Comparison of ENCODE assay signal across 15 cellular contexts in the genomic region with DNA sequence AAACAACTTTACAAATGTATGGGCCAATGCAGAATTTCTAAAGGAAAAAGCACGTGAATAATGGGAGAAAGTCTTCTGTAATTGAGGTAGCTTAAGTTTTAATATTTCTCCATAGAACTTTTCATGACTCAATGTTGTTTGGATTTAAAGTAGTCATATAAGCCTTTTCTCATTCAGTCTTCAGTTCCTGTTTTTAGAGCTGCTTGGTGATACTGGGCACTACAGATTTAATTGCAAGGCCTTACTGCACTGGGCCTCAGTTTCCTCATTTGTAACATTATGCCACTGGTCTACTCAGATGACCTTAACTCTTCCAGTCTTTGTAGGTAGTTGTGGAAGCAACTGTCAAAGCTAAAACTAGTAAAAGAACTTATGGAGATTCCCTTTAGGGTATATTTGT.
DNase-seq lines count a peak whose midpoint lies in the region; ATAC-seq and TF ChIP-seq lines count a peak whose summit lies in the region.
"Had no signal": no experiment of that assay in that cellular context is flagged by ENCODE, and none has a peak within 500 bp of the region (broad histone marks: within the 10 kb centered on the region; RNA-seq: fewer than 3 reads in every experiment).

No MANE protein-coding gene starts in this region.

- no peak overlapping the region for H3K4me3 ChIP-seq in brain microvascular endothelial cell (ENCODE audit: low read depth, low read length)

- no peaks in the 10 kb centered on the region for H3K27me3 ChIP-seq in brain microvascular endothelial cell (replicated peaks)

- H3K27ac Mint-ChIP-seq in activated naive CD8-positive, alpha-beta T cell treated with anti-CD3 and anti-CD28 coated beads for 36 hours = peak overlapping the region; percentile 31
- H3K27ac Mint-ChIP-seq in activated naive CD8-positive, alpha-beta T cell treated with anti-CD3 and anti-CD28 coated beads, Interleukin-2, amount 50 U/mL, for 24 hours = no peak overlapping the region
- H3K27ac Mint-ChIP-seq in activated CD8-positive, alpha-beta T cell treated with anti-CD3 and anti-CD28 coated beads, Interleukin-2, amount 10 ng/mL, durations not matched to agents 7 days and 5 days = no peak overlapping the region
- H3K27ac Mint-ChIP-seq: B cell; CD4-positive, alpha-beta T cell; IgD-negative memory B cell had no signal

- no peak for ATAC-seq in activated naive CD8-positive, alpha-beta T cell treated with anti-CD3 and anti-CD28 coated beads, Interleukin-2, amount 50 U/mL, for 24 hours
- ATAC-seq in activated CD8-positive, alpha-beta T cell treated with anti-CD3 and anti-CD28 coated beads, Interleukin-2, amount 10 ng/mL, durations not matched to agents 7 days and 5 days = no peak

- CTCF ChIA-PET in activated CD8-positive, alpha-beta T cell treated with anti-CD3 and anti-CD28 coated beads, Interleukin-2, amount 10 ng/mL, durations not matched to agents 7 days and 5 days (lab: Charles Lee) = no interaction called here

- peaks cover 30% of the 10 kb centered on the region for H3K36me3 ChIP-seq in brain microvascular endothelial cell (replicated peaks)

- H3K9me3 Mint-ChIP-seq in activated naive CD8-positive, alpha-beta T cell treated with anti-CD3 and anti-CD28 coated beads for 36 hours = no peaks in the 10 kb centered on the region
- H3K9me3 Mint-ChIP-seq in activated naive CD8-positive, alpha-beta T cell treated with anti-CD3 and anti-CD28 coated beads, Interleukin-2, amount 50 U/mL, for 24 hours = no peaks in the 10 kb centered on the region
- H3K9me3 Mint-ChIP-seq in activated CD8-positive, alpha-beta T cell treated with anti-CD3 and anti-CD28 coated beads, Interleukin-2, amount 10 ng/mL, durations not matched to agents 7 days and 5 days (ENCODE audit: insufficient read depth) = no peaks in the 10 kb centered on the region
- H3K9me3 Mint-ChIP-seq: CD4-positive, alpha-beta T cell; IgD-negative memory B cell had no signal

- H3K27me3 Mint-ChIP-seq in activated naive CD8-positive, alpha-beta T cell treated with anti-CD3 and anti-CD28 coated beads for 36 hours = no peaks in the 10 kb centered on the region
- H3K27me3 Mint-ChIP-seq in activated naive CD8-positive, alpha-beta T cell treated with anti-CD3 and anti-CD28 coated beads, Interleukin-2, amount 50 U/mL, for 24 hours = no peaks in the 10 kb centered on the region
- no peaks in the 10 kb centered on the region for H3K27me3 Mint-ChIP-seq in activated CD8-positive, alpha-beta T cell treated with anti-CD3 and anti-CD28 coated beads, Interleukin-2, amount 10 ng/mL, durations not matched to agents 7 days and 5 days (ENCODE audit: low read depth)
- H3K27me3 Mint-ChIP-seq: B cell; CD4-positive, alpha-beta T cell; IgD-negative memory B cell had no signal

- H3K4me1 Mint-ChIP-seq in activated naive CD8-positive, alpha-beta T cell treated with anti-CD3 and anti-CD28 coated beads for 36 hours = peaks cover 9% of the 10 kb centered on the region
- peaks cover 3% of the 10 kb centered on the region for H3K4me1 Mint-ChIP-seq in activated naive CD8-positive, alpha-beta T cell treated with anti-CD3 and anti-CD28 coated beads, Interleukin-2, amount 50 U/mL, for 24 hours
- H3K4me1 Mint-ChIP-seq in activated CD8-positive, alpha-beta T cell treated with anti-CD3 and anti-CD28 coated beads, Interleukin-2, amount 10 ng/mL, durations not matched to agents 7 days and 5 days (ENCODE audit: low read depth) = peaks cover 10% of the 10 kb centered on the region
- H3K4me1 Mint-ChIP-seq: B cell, IgD-negative memory B cell had no signal

- no peak for TF ChIP-seq CTCF in brain microvascular endothelial cell (IDR thresholded peaks at IDR 0.05; ENCODE audit: low read depth, low read length, missing control alignments)

- H3K4me3 Mint-ChIP-seq in activated naive CD8-positive, alpha-beta T cell treated with anti-CD3 and anti-CD28 coated beads for 36 hours = no peak overlapping the region
- no peak overlapping the region for H3K4me3 Mint-ChIP-seq in activated naive CD8-positive, alpha-beta T cell treated with anti-CD3 and anti-CD28 coated beads, Interleukin-2, amount 50 U/mL, for 24 hours
- H3K4me3 Mint-ChIP-seq in activated CD8-positive, alpha-beta T cell treated with anti-CD3 and anti-CD28 coated beads, Interleukin-2, amount 10 ng/mL, durations not matched to agents 7 days and 5 days = no peak overlapping the region
- H3K4me3 Mint-ChIP-seq: B cell; CD4-positive, alpha-beta T cell; IgD-negative memory B cell had no signal

- peaks cover 20% of the 10 kb centered on the region for H3K36me3 Mint-ChIP-seq in activated naive CD8-positive, alpha-beta T cell treated with anti-CD3 and anti-CD28 coated beads for 36 hours
- peaks cover 17% of the 10 kb centered on the region for H3K36me3 Mint-ChIP-seq in activated naive CD8-positive, alpha-beta T cell treated with anti-CD3 and anti-CD28 coated beads, Interleukin-2, amount 50 U/mL, for 24 hours (ENCODE audit: low read depth)
- H3K36me3 Mint-ChIP-seq in activated CD8-positive, alpha-beta T cell treated with anti-CD3 and anti-CD28 coated beads, Interleukin-2, amount 10 ng/mL, durations not matched to agents 7 days and 5 days (ENCODE audit: low read depth) = peaks cover 11% of the 10 kb centered on the region

- POLR2A ChIA-PET in activated CD8-positive, alpha-beta T cell treated with anti-CD3 and anti-CD28 coated beads, Interleukin-2, amount 10 ng/mL, durations not matched to agents 7 days and 5 days (lab: Charles Lee) = no interaction called here

- H3K27ac ChIP-seq in brain microvascular endothelial cell = no peak overlapping the region

- DNase-seq in activated naive CD8-positive, alpha-beta T cell treated with anti-CD3 and anti-CD28 coated beads for 36 hours = no peak
- no peak for DNase-seq in activated naive CD8-positive, alpha-beta T cell treated with anti-CD3 and anti-CD28 coated beads, Interleukin-2, amount 50 U/mL, for 24 hours
- DNase-seq in MV-4-11 (lab: John Stamatoyannopoulos, UW) = peak; percentile 24
- peak; percentile 12 for DNase-seq in iris pigment epithelial cell (ENCODE audit: low read depth)
- DNase-seq in stimulated activated CD4-positive, alpha-beta T cell treated with anti-CD3 and anti-CD28 coated beads, Interleukin-12 subunit alpha, Interleukin-12 subunit beta, amount 100 ng/mL, for 4 hours = no peak
- DNase-seq in activated CD8-positive, alpha-beta T cell treated with anti-CD3 and anti-CD28 coated beads, Interleukin-2, amount 10 ng/mL, durations not matched to agents 7 days and 5 days = no peak
- no peak for DNase-seq in Kasumi-1 (lab: John Stamatoyannopoulos, UW)
- no peak for DNase-seq in brain microvascular endothelial cell
- DNase-seq: 8988T; C1 segment of cervical spinal cord; Calu3; CD4-positive, alpha-beta T cell; DMS 273 treated with DMSO at 0.1 percent for 48 hours had no signal

- in situ Hi-C loops in brain microvascular endothelial cell (cut with HindIII; ENCODE audit: low pct_ligation_motif_present, low sequenced_read_pairs) = no loop called here

Comparison
In these comparisons a context has a peak if more than half of its experiments do, and no peak if none do; other contexts are left out.
1. DNase-seq: peak in MV-4-11 (single experiment) and iris pigment epithelial cell (single experiment); none in activated naive CD8-positive, alpha-beta T cell treated with anti-CD3 and anti-CD28 coated beads for 36 hours (single experiment), activated naive CD8-positive, alpha-beta T cell treated with anti-CD3 and anti-CD28 coated beads, Interleukin-2, amount 50 U/mL, for 24 hours (single experiment), stimulated activated CD4-positive, alpha-beta T cell treated with anti-CD3 and anti-CD28 coated beads, Interleukin-12 subunit alpha, Interleukin-12 subunit beta, amount 100 ng/mL, for 4 hours (single experiment), activated CD8-positive, alpha-beta T cell treated with anti-CD3 and anti-CD28 coated beads, Interleukin-2, amount 10 ng/mL, durations not matched to agents 7 days and 5 days (single experiment), Kasumi-1 (0 of 2) and brain microvascular endothelial cell (single experiment).